9 cellular contexts compared by ENCODE assay signal in genomic region chr5:67222243-67223033, GRCh38.
A peak's percentile ranks its signal among the peaks of the same experiment; 100 is the strongest.
DNase-seq lines count a peak whose midpoint lies in the region; ATAC-seq and TF ChIP-seq lines count a peak whose summit lies in the region.
"Had no signal": no experiment of that assay in that cellular context is flagged by ENCODE, and none has a peak within 500 bp of the region (broad histone marks: within the 10 kb centered on the region; RNA-seq: fewer than 3 reads in every experiment).

No MANE protein-coding gene starts in this region.

- no peaks in the 10 kb centered on the region for H4K20me1 ChIP-seq in Loucy (ENCODE audit: insufficient read depth, low read length, poor library complexity, severe bottlenecking)

- H3K9me3 ChIP-seq in Loucy (ENCODE audit: insufficient read depth, low read depth, low read length): no peaks in the 10 kb centered on the region

- H3K27me3 ChIP-seq in Loucy (ENCODE audit: insufficient read depth, low read length, poor library complexity, severe bottlenecking): no peaks in the 10 kb centered on the region

- H3K4me1 ChIP-seq in Loucy (ENCODE audit: insufficient read depth, low read length, poor library complexity, severe bottlenecking): peaks cover 18% of the 10 kb centered on the region

- no peaks in the 10 kb centered on the region for H3F3A ChIP-seq in Loucy (ENCODE audit: low read depth)

- peaks cover 3% of the 10 kb centered on the region for H3K27me3 Mint-ChIP-seq in nephron progenitor cell (ENCODE audit: low read depth, poor library complexity)

- TF ChIP-seq CTCF in Loucy (conservative IDR thresholded peaks at IDR 0.05; ENCODE audit: low read length): no peak
- TF ChIP-seq CTCF in nephron progenitor cell (IDR thresholded peaks at IDR 0.05): no peak

- H3K9me3 Mint-ChIP-seq in nephron progenitor cell: peaks cover 17% of the 10 kb centered on the region

- peak overlapping the region; percentile 17 for H3K27ac Mint-ChIP-seq in nephron progenitor cell

- H3K4me1 Mint-ChIP-seq in nephron progenitor cell: peaks cover 27% of the 10 kb centered on the region

- no peaks in the 10 kb centered on the region for H3K79me2 ChIP-seq in Loucy (ENCODE audit: insufficient read depth, low read length)

- H3K4me2 ChIP-seq in Loucy (ENCODE audit: low read depth, low read length, poor library complexity, severe bottlenecking): peak overlapping the region; percentile 38

- H3K9ac ChIP-seq in Loucy (ENCODE audit: low read depth, low read length, poor library complexity, severe bottlenecking): no peak overlapping the region

- no peaks in the 10 kb centered on the region for H3K9me2 ChIP-seq in Loucy (replicated peaks; ENCODE audit: low read depth, low read length)

- no peak overlapping the region for H2AFZ ChIP-seq in Loucy (ENCODE audit: low read length)

- peak overlapping the region; percentile 21 for H3K4me3 ChIP-seq in Loucy (ENCODE audit: low read length, poor library complexity, severe bottlenecking)

- no peaks in the 10 kb centered on the region for H3K36me3 Mint-ChIP-seq in nephron progenitor cell (ENCODE audit: low read depth)

- ATAC-seq in HG02623 (IDR thresholded peaks at IDR 0.05; ENCODE audit: unreplicated experiment): peak; percentile 33

- no peak overlapping the region for H3K4me3 Mint-ChIP-seq in nephron progenitor cell

- H3K36me3 ChIP-seq in Loucy (ENCODE audit: insufficient read depth, low read length): no peaks in the 10 kb centered on the region

- DNase-seq in NOMO-1 treated with DMSO at 0.1 percent for 48 hours (lab: John Stamatoyannopoulos, UW; ENCODE audit: unreplicated experiment) (peak; percentile 75), NOMO-1 treated with dmso at 0.1 percent for 144 hours (lab: John Stamatoyannopoulos, UW; ENCODE audit: unreplicated experiment) (no peak), nephron progenitor cell (no peak), SW 1271 (lab: John Stamatoyannopoulos, UW) (no peak), hypothalamus (lab: John Stamatoyannopoulos, UW) (no peak)
- no peak for DNase-seq in stimulated activated CD8-positive, alpha-beta memory T cell treated with anti-CD3 and anti-CD28 coated beads, Interleukin-4, amount 100 ng/mL, for 48 hours
- DNase-seq: NCI-H345 had no signal
